Comparison of ENCODE assay signal across 11 cellular contexts in genomic region chr4:7066006-7066405, GRCh38. TPM values are rescaled to one million over a fixed set of nuclear protein-coding genes. Genes with fewer than 3 reads are reported as not detected.
DNase-seq lines count a peak whose midpoint lies in the region; ATAC-seq and TF ChIP-seq lines count a peak whose summit lies in the region.
"Had no signal": no experiment of that assay in that cellular context is flagged by ENCODE, and none has a peak within 500 bp of the region (broad histone marks: within the 10 kb centered on the region; RNA-seq: fewer than 3 reads in every experiment).

No MANE protein-coding gene starts in this region.

- peaks cover 34% of the 10 kb centered on the region for H3K4me1 ChIP-seq in CD8-positive, alpha-beta memory T cell (ENCODE audit: insufficient read depth, low read length)
- H3K4me1 ChIP-seq in HUES64 (ENCODE audit: insufficient read depth, low read length) = no peaks in the 10 kb centered on the region; the same call in 1 of the 2 replicates

- peaks cover 39 to 63% (median 57%) of the 10 kb centered on the region in 3 donors for H3K4me1 Mint-ChIP-seq in CD8-positive, alpha-beta memory T cell
- peaks cover 32% of the 10 kb centered on the region for H3K4me1 Mint-ChIP-seq in activated naive CD8-positive, alpha-beta T cell treated with anti-CD3 and anti-CD28 coated beads, Interleukin-2, amount 10 ng/mL, durations not matched to agents 7 days and 5 days
- H3K4me1 Mint-ChIP-seq in nephron progenitor cell = peaks cover 31% of the 10 kb centered on the region

- H3K27me3 Mint-ChIP-seq in CD8-positive, alpha-beta memory T cell = peaks cover 0 to 5% of the 10 kb centered on the region in 2 donors
- H3K27me3 Mint-ChIP-seq in activated naive CD8-positive, alpha-beta T cell treated with anti-CD3 and anti-CD28 coated beads, Interleukin-2, amount 10 ng/mL, durations not matched to agents 7 days and 5 days = no peaks in the 10 kb centered on the region
- peaks cover 11% of the 10 kb centered on the region for H3K27me3 Mint-ChIP-seq in nephron progenitor cell (ENCODE audit: low read depth, poor library complexity)

- peaks cover 31% of the 10 kb centered on the region for H3K36me3 ChIP-seq in CD8-positive, alpha-beta memory T cell (ENCODE audit: insufficient read depth, low read length)
- H3K36me3 ChIP-seq in HUES64 (ENCODE audit: insufficient read depth, low read length) = peaks cover 45% of the 10 kb centered on the region

- no peak for TF ChIP-seq CTCF in nephron progenitor cell (IDR thresholded peaks at IDR 0.05)

- WGBS in HUES64 = 96% methylated on average over 11 of the region's 11 CpGs

- no peak overlapping the region for H3K27ac ChIP-seq in CD8-positive, alpha-beta memory T cell (ENCODE audit: low read depth, low read length)
- no peak overlapping the region for H3K27ac ChIP-seq in HUES64 (ENCODE audit: low read depth, low read length)

- H3K36me3 Mint-ChIP-seq in CD8-positive, alpha-beta memory T cell = peaks cover 0 to 48% (median 7%) of the 10 kb centered on the region in 3 donors
- peaks cover 19% of the 10 kb centered on the region for H3K36me3 Mint-ChIP-seq in activated naive CD8-positive, alpha-beta T cell treated with anti-CD3 and anti-CD28 coated beads, Interleukin-2, amount 10 ng/mL, durations not matched to agents 7 days and 5 days
- H3K36me3 Mint-ChIP-seq in nephron progenitor cell (ENCODE audit: low read depth) = peaks cover 56% of the 10 kb centered on the region

- H3K9me3 ChIP-seq in CD8-positive, alpha-beta memory T cell (ENCODE audit: low read length) = no peaks in the 10 kb centered on the region
- no peaks in the 10 kb centered on the region for H3K9me3 ChIP-seq in HUES64 (ENCODE audit: insufficient read depth, low read depth, low read length)
- H3K9me3 ChIP-seq: esophagus squamous epithelium had no signal

- H3K27me3 ChIP-seq in CD8-positive, alpha-beta memory T cell (ENCODE audit: insufficient read depth, low read length, poor library complexity, severe bottlenecking) = no peaks in the 10 kb centered on the region
- H3K27me3 ChIP-seq in HUES64 (ENCODE audit: insufficient read depth, low read length) = peaks cover 21% of the 10 kb centered on the region
- H3K27me3 ChIP-seq: esophagus squamous epithelium had no signal

- ATAC-seq in activated naive CD8-positive, alpha-beta T cell treated with anti-CD3 and anti-CD28 coated beads, Interleukin-2, amount 10 ng/mL, durations not matched to agents 7 days and 5 days (ENCODE audit: low read depth) = no peak
- no peak for ATAC-seq in HG03280 (IDR thresholded peaks at IDR 0.05; ENCODE audit: unreplicated experiment)

- no peak overlapping the region for H3K9ac ChIP-seq in HUES64 (ENCODE audit: low read depth, low read length)

- no peaks in the 10 kb centered on the region for H3K9me3 Mint-ChIP-seq in CD8-positive, alpha-beta memory T cell
- no peaks in the 10 kb centered on the region for H3K9me3 Mint-ChIP-seq in activated naive CD8-positive, alpha-beta T cell treated with anti-CD3 and anti-CD28 coated beads, Interleukin-2, amount 10 ng/mL, durations not matched to agents 7 days and 5 days
- H3K9me3 Mint-ChIP-seq in nephron progenitor cell = no peaks in the 10 kb centered on the region

- CTCF ChIA-PET in CD8-positive, alpha-beta memory T cell (lab: Charles Lee) = interaction anchor here (1.1 to 9.0 kb wide), 5 partner anchors 10 to 348 kb away, joined by 3 to 131 read pairs (median 30); partner anchors contain the start of genes BLOC1S4 and TADA2B

- H3K4me3 ChIP-seq in CD8-positive, alpha-beta memory T cell (ENCODE audit: low read length) = peak overlapping the region; percentile 70
- peak overlapping the region; percentile 86; the same call in 1 of the 2 replicates for H3K4me3 ChIP-seq in HUES64 (ENCODE audit: low read length)

- no peak for DNase-seq in CD8-positive, alpha-beta memory T cell
- no peak for DNase-seq in activated naive CD8-positive, alpha-beta T cell treated with anti-CD3 and anti-CD28 coated beads, Interleukin-2, amount 10 ng/mL, durations not matched to agents 7 days and 5 days
- no peak for DNase-seq in nephron progenitor cell
- DNase-seq in GM19240 (ENCODE audit: insufficient read length, low spot score) = no peak
- no peak for DNase-seq in midbrain (lab: John Stamatoyannopoulos, UW)
- no peak for DNase-seq in NCI-H1694 (lab: John Stamatoyannopoulos, UW)
- DNase-seq: esophagus squamous epithelium, NCI-H1436, NCI-H82 had no signal

- peak overlapping the region; percentile 91 to 96 (median 94) for H3K4me3 Mint-ChIP-seq in CD8-positive, alpha-beta memory T cell
- H3K4me3 Mint-ChIP-seq in activated naive CD8-positive, alpha-beta T cell treated with anti-CD3 and anti-CD28 coated beads, Interleukin-2, amount 10 ng/mL, durations not matched to agents 7 days and 5 days = peak overlapping the region; percentile 96
- peak overlapping the region; percentile 88 for H3K4me3 Mint-ChIP-seq in nephron progenitor cell

- peak overlapping the region in 3 of 8 donors; percentile 50 to 85 (median 72) for H3K27ac Mint-ChIP-seq in CD8-positive, alpha-beta memory T cell
- no peak overlapping the region for H3K27ac Mint-ChIP-seq in activated naive CD8-positive, alpha-beta T cell treated with anti-CD3 and anti-CD28 coated beads, Interleukin-2, amount 10 ng/mL, durations not matched to agents 7 days and 5 days
- no peak overlapping the region for H3K27ac Mint-ChIP-seq in nephron progenitor cell

- POLR2A ChIA-PET in CD8-positive, alpha-beta memory T cell (lab: Charles Lee) = interaction anchor here (1.7 to 4.6 kb wide), 3 partner anchors 11 to 349 kb away, joined by 6 to 82 read pairs (median 10); partner anchors contain the start of gene TADA2B
- POLR2A ChIA-PET in activated naive CD8-positive, alpha-beta T cell treated with anti-CD3 and anti-CD28 coated beads, Interleukin-2, amount 10 ng/mL, durations not matched to agents 7 days and 5 days (lab: Charles Lee) = interaction anchor here (0.7 to 5.1 kb wide), 4 partner anchors 22 to 157 kb away, joined by 3 to 101 read pairs (median 14); partner anchors contain the start of genes TADA2B and TBC1D14

RNA-seq across cellular contexts. Expression of gene GRPEL1, which starts 1.9 kb away (rescaled TPM):
- 10 to 100 TPM; 94.0 to 94.5 TPM for total RNA-seq in CD8-positive, alpha-beta memory T cell
- 54.8 TPM for polyA plus RNA-seq in CD8-positive, alpha-beta memory T cell
- polyA plus RNA-seq in HUES64 (2013, experiment 1 of 2) = 29.4 TPM
- 27.2 TPM for polyA plus RNA-seq in HUES64 (2013, experiment 2 of 2)
- total RNA-seq in activated naive CD8-positive, alpha-beta T cell treated with anti-CD3 and anti-CD28 coated beads, Interleukin-2, amount 10 ng/mL, durations not matched to agents 7 days and 5 days = 10 to 100 TPM; 36.3 to 37.9 TPM

RNA-seq across cellular contexts. Expression of gene TADA2B, which starts 22.8 kb away (rescaled TPM):
- 10 to 100 TPM; 15.8 to 16.0 TPM for total RNA-seq in CD8-positive, alpha-beta memory T cell
- polyA plus RNA-seq in CD8-positive, alpha-beta memory T cell = 6.0 TPM
- 7.9 TPM for polyA plus RNA-seq in HUES64 (2013, experiment 1 of 2)
- polyA plus RNA-seq in HUES64 (2013, experiment 2 of 2) = 7.0 TPM
- total RNA-seq in activated naive CD8-positive, alpha-beta T cell treated with anti-CD3 and anti-CD28 coated beads, Interleukin-2, amount 10 ng/mL, durations not matched to agents 7 days and 5 days = 10 to 100 TPM; 25.8 to 27.1 TPM
